ENCODE assay signal across 8 cellular contexts in genomic region chr14:61321385-61322010, GRCh38. TPM values are rescaled to one million over a fixed set of nuclear protein-coding genes. Genes with fewer than 3 reads are reported as not detected.
DNase-seq lines count a peak whose midpoint lies in the region; ATAC-seq and TF ChIP-seq lines count a peak whose summit lies in the region.

PRKCH (plus strand) TSS chr14:61321579; CDS start chr14:61322102, 523 bp downstream.

- H3K9me3 Mint-ChIP-seq in T-cell = no peaks in the 10 kb centered on the region

- peak within 1 kb of the TSS; percentile 95 to 96 for H3K27ac Mint-ChIP-seq in T-cell

- peaks cover 37% of the 10 kb centered on the region for H3K27me3 ChIP-seq in adipocyte (replicated peaks; ENCODE audit: control insufficient read depth, insufficient read depth, low read length)
- H3K27me3 ChIP-seq in left ventricle myocardium inferior (ENCODE audit: low read depth) = peaks cover 21% of the 10 kb centered on the region
- no peaks in the 10 kb centered on the region for H3K27me3 ChIP-seq in vagina

- H3K9ac ChIP-seq in adipocyte (ENCODE audit: low read length) = peak within 1 kb of the TSS; percentile 51

- peaks cover 30% of the 10 kb centered on the region for H3K36me3 Mint-ChIP-seq in T-cell

- H3K4me3 Mint-ChIP-seq in T-cell = peak within 1 kb of the TSS; percentile 98 to 99 (median 99)

- CTCF ChIA-PET in T-cell (lab: Charles Lee) = interaction anchor here (0.5 to 1.6 kb wide), 9 partner anchors 12 to 480 kb away, joined by 3 to 7 read pairs (median 3); no protein-coding TSS in a partner anchor

- H3K36me3 ChIP-seq in adipocyte (ENCODE audit: control insufficient read depth, insufficient read depth, low read length, severe bottlenecking) (no peaks in the 10 kb centered on the region), left ventricle myocardium inferior (no peaks in the 10 kb centered on the region), vagina (no peaks in the 10 kb centered on the region)

- no peaks in the 10 kb centered on the region for H3K27me3 Mint-ChIP-seq in T-cell

- TF ChIP-seq POLR2A in vagina (IDR thresholded peaks at IDR 0.05) = peak in 1 of 2 donors; percentile 36

- peak within 1 kb of the TSS; percentile 88 for H3K27ac ChIP-seq in left ventricle myocardium inferior (replicated peaks)
- peak within 1 kb of the TSS; percentile 88 for H3K27ac ChIP-seq in vagina

- DNase-seq in AG08396 (ENCODE audit: low spot score) (peak; percentile 60), KBM-7 (peak; percentile 86), T-cell (peak; percentile 66 to 89 (median 83)), adipocyte (ENCODE audit: low read depth) (peak; percentile 59), left ventricle myocardium inferior (peak; percentile 73), retina (peak; percentile 77), vagina (ENCODE audit: extremely low spot score in 2 of 2) (no peak)

- H3K9me3 ChIP-seq in adipocyte (ENCODE audit: control insufficient read depth, low read length) = peaks cover 6% of the 10 kb centered on the region
- H3K9me3 ChIP-seq in left ventricle myocardium inferior (replicated peaks) = peaks cover 8% of the 10 kb centered on the region
- peaks cover 5% of the 10 kb centered on the region for H3K9me3 ChIP-seq in vagina

- peaks cover 11% of the 10 kb centered on the region for H3K4me1 ChIP-seq in adipocyte (ENCODE audit: control insufficient read depth, insufficient read depth, low read length)
- H3K4me1 ChIP-seq in left ventricle myocardium inferior = peaks cover 29% of the 10 kb centered on the region
- peaks cover 25% of the 10 kb centered on the region for H3K4me1 ChIP-seq in vagina

- H3K4me3 ChIP-seq in adipocyte (ENCODE audit: low read length) (peak within 1 kb of the TSS; percentile 81), left ventricle myocardium inferior (peak within 1 kb of the TSS; percentile 77), vagina (peak within 1 kb of the TSS; percentile 80 to 86)

- POLR2A ChIA-PET in T-cell (lab: Charles Lee) = interaction anchor here (0.6 to 4.2 kb wide), 6 partner anchors 11 to 241 kb away, joined by 3 to 59 read pairs (median 8); no protein-coding TSS in a partner anchor

- TF ChIP-seq CTCF in left ventricle myocardium inferior (IDR thresholded peaks at IDR 0.05; ENCODE audit: borderline replicate concordance) (no peak), vagina (IDR thresholded peaks at IDR 0.05) (peak in 1 of 3 experiments; percentile 28)

- intact Hi-C loops in left ventricle myocardium inferior (cut with micrococcal nuclease) = no loop called here
- intact Hi-C loops in vagina (cut with DNase I) = no loop called here

- peaks cover 25 to 28% (median 26%) of the 10 kb centered on the region in 3 donors for H3K4me1 Mint-ChIP-seq in T-cell

- in situ Hi-C loops in KBM-7 (cut with MboI; ENCODE audit: low pct_unique_long_range_greater_than_20kb, low sequenced_read_pairs) = no loop called here

- peak; percentile 54 for ATAC-seq in GM19328 (IDR thresholded peaks at IDR 0.05; ENCODE audit: unreplicated experiment)
- peak; percentile 80 to 84 (median 81) for ATAC-seq in T-cell (replicated peaks in 1 of 4)

RNA-seq across cellular contexts. Expression of gene PRKCH, which starts in this region (rescaled TPM):
- 100 to 1,000 TPM; 267 to 436 (median 326) TPM for total RNA-seq in T-cell
- 18.4 TPM for total RNA-seq in left ventricle myocardium inferior
- 43.0 TPM for total RNA-seq in vagina

Comparison
In these comparisons a context has a peak if more than half of its experiments do, and no peak if none do; other contexts are left out.
1. DNase-seq: peak in AG08396 (single experiment), KBM-7 (single experiment), T-cell (34 of 34), adipocyte (single experiment), left ventricle myocardium inferior (single experiment) and retina (single experiment); none in vagina (0 of 2).
2. Peak in every context shown above with its lines, with median percentiles within 50 percentile points of each other: H3K4me3 ChIP-seq.